Comparison of ENCODE assay signal across 1 cellular context in genomic region chrX:149648932-149649331, GRCh38.
TF ChIP-seq lines count a peak whose summit lies in the region.

No MANE protein-coding gene starts in this region.

TF ChIP-seq in H1, 55 proteins besides CTCF, POLR2A, EP300 and RAD21:
- TF ChIP-seq KDM1A (IDR thresholded peaks at IDR 0.05; ENCODE audit: borderline replicate concordance, low read length) (no peak), RBBP5 (IDR thresholded peaks at IDR 0.05; ENCODE audit: borderline replicate concordance, low read depth, low read length) (no peak), EZH2 (IDR thresholded peaks at IDR 0.05; ENCODE audit: low read depth, low read length, severe bottlenecking) (no peak), BCL11A (IDR thresholded peaks at IDR 0.05; ENCODE audit: low read depth in 2 of 2, low read length in 2 of 2) (no peak), SRF (IDR thresholded peaks at IDR 0.05; ENCODE audit: low read depth, low read length) (no peak), SIRT6 (IDR thresholded peaks at IDR 0.05; ENCODE audit: low read length) (no peak), CREB1 (IDR thresholded peaks at IDR 0.05) (no peak), RFX5 (IDR thresholded peaks at IDR 0.05; ENCODE audit: borderline replicate concordance, low read depth, low read length) (no peak), SAP30 (IDR thresholded peaks at IDR 0.05; ENCODE audit: insufficient read depth, insufficient replicate concordance, low read length) (no peak), CHD1 (IDR thresholded peaks at IDR 0.05; ENCODE audit: low read depth, low read length) (no peak), ZNF274 (IDR thresholded peaks at IDR 0.05; ENCODE audit: borderline replicate concordance, extremely low read depth, low read length) (no peak), MAFK (IDR thresholded peaks at IDR 0.05; ENCODE audit: low read depth, low read length) (no peak), EGR1 (IDR thresholded peaks at IDR 0.05; ENCODE audit: borderline replicate concordance, low read depth, low read length) (no peak), RXRA (IDR thresholded peaks at IDR 0.05; ENCODE audit: insufficient read depth, low read depth, low read length) (no peak), POU5F1 (IDR thresholded peaks at IDR 0.05; ENCODE audit: low read depth, low read length) (no peak), BRCA1 (IDR thresholded peaks at IDR 0.05; ENCODE audit: low read depth, low read length) (no peak)
- TF ChIP-seq, protein P1, sequence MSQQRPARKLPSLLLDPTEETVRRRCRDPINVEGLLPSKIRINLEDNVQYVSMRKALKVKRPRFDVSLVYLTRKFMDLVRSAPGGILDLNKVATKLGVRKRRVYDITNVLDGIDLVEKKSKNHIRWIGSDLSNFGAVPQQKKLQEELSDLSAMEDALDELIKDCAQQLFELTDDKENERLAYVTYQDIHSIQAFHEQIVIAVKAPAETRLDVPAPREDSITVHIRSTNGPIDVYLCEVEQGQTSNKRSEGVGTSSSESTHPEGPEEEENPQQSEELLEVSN (IDR thresholded peaks at IDR 0.05), result no peak
TF ChIP-seq in H1: peak in this region for 0.
